ENCODE assay signal across 9 cellular contexts in genomic region chr15:42385206-42385979, GRCh38. TPM values are rescaled to one million over a fixed set of nuclear protein-coding genes. Genes with fewer than 3 reads are reported as not detected.
A peak's percentile ranks its signal among the peaks of the same experiment; 100 is the strongest.
DNase-seq lines count a peak whose midpoint lies in the region; ATAC-seq, FAIRE-seq and TF ChIP-seq lines count a peak whose summit lies in the region.
"Had no signal": no experiment of that assay in that cellular context is flagged by ENCODE, and none has a peak within 500 bp of the region (broad histone marks: within the 10 kb centered on the region; RNA-seq: fewer than 3 reads in every experiment).

No MANE protein-coding gene starts in this region.

- no peak for FAIRE-seq in A549 (lab: Jason Lieb, UNC)
- FAIRE-seq in keratinocyte (lab: Jason Lieb, UNC) = no peak
- FAIRE-seq: islet of Langerhans had no signal

- dilution Hi-C loops in keratinocyte (cut with MboI; ENCODE audit: extremely low pct_ligation_motif_present, low sequenced_read_pairs) = no loop called here

- no peaks in the 10 kb centered on the region for H3K4me1 ChIP-seq in A549
- no peaks in the 10 kb centered on the region for H3K4me1 ChIP-seq in keratinocyte (ENCODE audit: control insufficient read depth, extremely low read depth, insufficient read depth, low read length)

- no peak overlapping the region for H3K4me2 ChIP-seq in A549
- H3K4me2 ChIP-seq in keratinocyte (ENCODE audit: control insufficient read depth, extremely low read depth, insufficient read depth, low read depth, low read length) = no peak overlapping the region

- no peak for TF ChIP-seq POLR2A in A549 (IDR thresholded peaks at IDR 0.05; ENCODE audit: low read length)

- H3K4me3 Mint-ChIP-seq in activated naive CD8-positive, alpha-beta T cell treated with anti-CD3 and anti-CD28 coated beads, Interleukin-2, amount 50 U/mL, for 24 hours = no peak overlapping the region

- TF ChIP-seq EP300 in A549 (IDR thresholded peaks at IDR 0.05) = no peak

- H3K9me1 ChIP-seq in keratinocyte (ENCODE audit: control insufficient read depth, extremely low read depth, insufficient read depth, low read length) = no peaks in the 10 kb centered on the region

- no peaks in the 10 kb centered on the region for H3K79me2 ChIP-seq in keratinocyte (ENCODE audit: control insufficient read depth, insufficient read depth, low read length)

- H3K27ac ChIP-seq in A549 (no peak overlapping the region), keratinocyte (ENCODE audit: control insufficient read depth, insufficient read depth, low read length) (no peak overlapping the region)

- 18% methylated on average over 5 of the region's 5 CpGs for whole genome bisulfite sequencing in A549 (ENCODE audit: missing lambda C conversion rate)

- peak; percentile 52 to 72 for TF ChIP-seq RAD21 in A549 (conservative IDR thresholded peaks at IDR 0.05 in 1 of 2, IDR thresholded peaks at IDR 0.05 in 1 of 2)

- no peaks in the 10 kb centered on the region for H3K9me3 ChIP-seq in A549
- H3K9me3 ChIP-seq in keratinocyte (ENCODE audit: control insufficient read depth, low read depth, low read length) = no peaks in the 10 kb centered on the region

- peaks cover 0 to 11% of the 10 kb centered on the region in 2 experiments for H3K36me3 ChIP-seq in keratinocyte (ENCODE audit: control insufficient read depth in 2 of 2, extremely low read depth in 1 of 2, insufficient read depth in 2 of 2, low read length in 2 of 2)

- no peaks in the 10 kb centered on the region for H4K20me1 ChIP-seq in keratinocyte (ENCODE audit: control insufficient read depth, extremely low read depth, insufficient read depth, low read length)

- H3K27ac Mint-ChIP-seq in activated naive CD8-positive, alpha-beta T cell treated with anti-CD3 and anti-CD28 coated beads, Interleukin-2, amount 50 U/mL, for 24 hours = no peak overlapping the region

- H3K4me1 Mint-ChIP-seq in activated naive CD8-positive, alpha-beta T cell treated with anti-CD3 and anti-CD28 coated beads, Interleukin-2, amount 50 U/mL, for 24 hours = no peaks in the 10 kb centered on the region

- DNase-seq in A549 (ENCODE audit: low read depth in 1 of 2, low spot score in 1 of 2) (peak; percentile 41 to 54), EL (peak; percentile 48), NCI-H146 treated with DMSO at 0.1 percent for 48 hours (lab: John Stamatoyannopoulos, UW; ENCODE audit: unreplicated experiment) (peak; percentile 21), keratinocyte (ENCODE audit: low read depth, low spot score) (no peak)
- peak; percentile 12 for DNase-seq in activated naive CD8-positive, alpha-beta T cell treated with anti-CD3 and anti-CD28 coated beads, Interleukin-2, amount 50 U/mL, for 24 hours

- H3K36me3 Mint-ChIP-seq in activated naive CD8-positive, alpha-beta T cell treated with anti-CD3 and anti-CD28 coated beads, Interleukin-2, amount 50 U/mL, for 24 hours (ENCODE audit: low read depth) = no peaks in the 10 kb centered on the region

- CTCF ChIA-PET in A549 (lab: Yijun Ruan, JAX) = interaction anchor here (0.5 to 2.2 kb wide), 14 partner anchors 11 to 246 kb away, joined by 3 to 9 read pairs (median 3); partner anchors contain the start of gene PLA2G4F

- no peaks in the 10 kb centered on the region for H3K27me3 Mint-ChIP-seq in activated naive CD8-positive, alpha-beta T cell treated with anti-CD3 and anti-CD28 coated beads, Interleukin-2, amount 50 U/mL, for 24 hours

- no peaks in the 10 kb centered on the region for H3K27me3 ChIP-seq in keratinocyte (ENCODE audit: control insufficient read depth, extremely low read depth, insufficient read depth, low read length)

- no peak overlapping the region for H2AFZ ChIP-seq in keratinocyte (ENCODE audit: control insufficient read depth, low read length)

- H3K9me3 Mint-ChIP-seq in activated naive CD8-positive, alpha-beta T cell treated with anti-CD3 and anti-CD28 coated beads, Interleukin-2, amount 50 U/mL, for 24 hours = no peaks in the 10 kb centered on the region

- ATAC-seq in A549 (peak; percentile 89 to 90), GM19452 (IDR thresholded peaks at IDR 0.05; ENCODE audit: unreplicated experiment) (no peak), GM21390 (IDR thresholded peaks at IDR 0.05; ENCODE audit: unreplicated experiment) (no peak), GM19463 (IDR thresholded peaks at IDR 0.05; ENCODE audit: unreplicated experiment) (no peak)
- peak; percentile 54 for ATAC-seq in activated naive CD8-positive, alpha-beta T cell treated with anti-CD3 and anti-CD28 coated beads, Interleukin-2, amount 50 U/mL, for 24 hours

- TF ChIP-seq CTCF in A549 (IDR thresholded peaks at IDR 0.05) = peak; percentile 59
- peak; percentile 48 to 72 (median 66) for TF ChIP-seq CTCF in keratinocyte (optimal IDR thresholded peaks at IDR 0.05 in 1 of 3, IDR thresholded peaks at IDR 0.05 in 1 of 3, conservative IDR thresholded peaks at IDR 0.05 in 1 of 3; ENCODE audit: extremely low read depth in 1 of 3, insufficient read depth in 2 of 3, low read length in 3 of 3)

- POLR2A ChIA-PET in A549 (lab: Yijun Ruan, JAX) = interaction anchor here (0.6 kb wide), 1 partner anchor 112 kb away, joined by 4 read pairs; the partner anchor contains the start of genes GANC and TMEM87A

- H3K4me3 ChIP-seq in A549 = no peak overlapping the region
- no peak overlapping the region for H3K4me3 ChIP-seq in keratinocyte (ENCODE audit: control insufficient read depth in 2 of 3, extremely low read depth in 1 of 3, insufficient read depth in 2 of 3, low read depth in 1 of 3, low read length in 3 of 3)

- no peak overlapping the region for H3K9ac ChIP-seq in keratinocyte (ENCODE audit: control insufficient read depth, extremely low read depth, insufficient read depth, low read length)

TF ChIP-seq in A549, 52 proteins besides CTCF, POLR2A, EP300 and RAD21:
- TF ChIP-seq SMC3 (IDR thresholded peaks at IDR 0.05) = 0 out of 3 replicates have a peak, but pooled peaks have one; percentile 22
- TF ChIP-seq RFX5 (IDR thresholded peaks at IDR 0.05) = no peak

RNA-seq across cellular contexts. Expression of gene CAPN3, which starts 26.1 kb away (rescaled TPM):
- 1.1 and 1.8 TPM in 2 replicates for polyA plus RNA-seq in A549 (2011; rRNA removed)
- 0.32 and 0.37 TPM in 2 replicates for polyA plus RNA-seq in A549 (2012; cell fraction: cytosol; rRNA removed)
- 2.3 and 3.5 TPM in 2 replicates for polyA plus RNA-seq in A549 (2012; cell fraction: nucleus; rRNA removed)
- polyA plus RNA-seq in A549 (2017; fragmentation: RNase III; extraction: RNeasy Plus Mini Kit Qiagen cat#74134 plus additional on column Dnase treatment) = 0.25 to 0.58 TPM (median 0.25 TPM) in 3 replicates
- polyA minus RNA-seq in A549 (2011; rRNA and poly(A)+ RNA removed) = 0.68 TPM in 1 of 2 replicates, not detected in the other
- polyA plus RNA-seq in keratinocyte = 6.9 to 28.8 TPM (median 15.8 TPM) in 3 replicates
- polyA plus RNA-seq in keratinocyte (2011; ENCODE audit: low read depth) = 16.0 TPM
- polyA plus RNA-seq in keratinocyte (2011; cell fraction: cytosol; rRNA removed) = 4.0 and 5.7 TPM in 2 replicates
- polyA plus RNA-seq in keratinocyte (2011; cell fraction: nucleus; rRNA removed) = 134 and 136 TPM in 2 replicates
- polyA plus RNA-seq in keratinocyte (2012; ENCODE audit: low replicate concordance) = 3.7 and 10.3 TPM in 2 replicates
- polyA minus RNA-seq in keratinocyte = 2.6 to 17.1 TPM (median 6.2 TPM) in 3 replicates
- polyA minus RNA-seq in keratinocyte (2011; cell fraction: cytosol; rRNA and poly(A)+ RNA removed) = 0.96 TPM
- 10.6 and 19.3 TPM in 2 replicates for polyA minus RNA-seq in keratinocyte (2011; cell fraction: nucleus; rRNA and poly(A)+ RNA removed)

Comparison
In these comparisons a context has a peak if more than half of its experiments do, and no peak if none do; other contexts are left out.
1. ATAC-seq: peak in A549 (2 of 2) and activated naive CD8-positive, alpha-beta T cell treated with anti-CD3 and anti-CD28 coated beads, Interleukin-2, amount 50 U/mL, for 24 hours (single experiment); none in GM19452 (single experiment), GM21390 (single experiment) and GM19463 (single experiment).